ENCODE assay signal across 31 cellular contexts in genomic region chr2:88521445-88522070, GRCh38.
DNase-seq lines count a peak whose midpoint lies in the region; ATAC-seq, FAIRE-seq and TF ChIP-seq lines count a peak whose summit lies in the region.
"Had no signal": no experiment of that assay in that cellular context is flagged by ENCODE, and none has a peak within 500 bp of the region (broad histone marks: within the 10 kb centered on the region; RNA-seq: fewer than 3 reads in every experiment).

No MANE protein-coding gene starts in this region.

- peaks cover 8% of the 10 kb centered on the region for H3K27me3 Mint-ChIP-seq in activated CD4-positive, alpha-beta T cell treated with anti-CD3 and anti-CD28 coated beads, Interleukin-2, amount 10 ng/mL, durations not matched to agents 7 days and 5 days
- peaks cover 4% of the 10 kb centered on the region for H3K27me3 Mint-ChIP-seq in nephron progenitor cell (ENCODE audit: low read depth, poor library complexity)

- no peak overlapping the region for H3K4me2 ChIP-seq in HepG2 (ENCODE audit: low read depth, low read length)

- 17% methylated on average over 2 of the region's 2 CpGs for WGBS in HepG2 (ENCODE audit: low lambda C conversion rate)
- 60% methylated on average over 2 of the region's 2 CpGs for WGBS in right lobe of liver (ENCODE audit: insufficient coverage, low coverage, low lambda C conversion rate, missing lambda C conversion rate)

- no peaks in the 10 kb centered on the region for H3K36me3 Mint-ChIP-seq in activated CD4-positive, alpha-beta T cell treated with anti-CD3 and anti-CD28 coated beads, Interleukin-2, amount 10 ng/mL, durations not matched to agents 7 days and 5 days (ENCODE audit: low read depth)
- H3K36me3 Mint-ChIP-seq in nephron progenitor cell (ENCODE audit: low read depth), result no peaks in the 10 kb centered on the region
- H3K36me3 Mint-ChIP-seq: brain; naive B cell; stimulated activated naive B cell treated with anti-CD40 and anti-IgM and Interleukin-4, amounts not matched to agents 10 μg/mL and 1 μg/mL and 100 μg/mL, for 72 hours had no signal

- in situ Hi-C loops in HepG2 (cut with HindIII; ENCODE audit: extremely low pct_ligation_motif_present, low pct_unique_long_range_greater_than_20kb), result no loop called here

- TF ChIP-seq POLR2A in HepG2 (IDR thresholded peaks at IDR 0.05; ENCODE audit: insufficient read depth in 1 of 2, low read depth in 2 of 2, low read length in 2 of 2) (no peak), right lobe of liver (IDR thresholded peaks at IDR 0.05) (no peak)

- DNase-seq in HepG2 (ENCODE audit: low spot score), result no peak
- no peak for DNase-seq in right lobe of liver
- DNase-seq in amniotic epithelial cell (ENCODE audit: low read depth), result peak; percentile 2
- peak; percentile 23 for DNase-seq in fibroblast of pulmonary artery (ENCODE audit: low read depth)
- peak; percentile 25 for DNase-seq in urothelium cell line (ENCODE audit: low spot score)
- no peak for DNase-seq in effector CD8-positive, alpha-beta T cell (lab: John Stamatoyannopoulos, UW)
- DNase-seq in activated CD4-positive, alpha-beta T cell treated with anti-CD3 and anti-CD28 coated beads, Interleukin-2, amount 10 ng/mL, durations not matched to agents 7 days and 5 days, result no peak
- DNase-seq in nephron progenitor cell, result no peak
- DNase-seq: activated B cell treated with CpG ODN at 0.5 μM for 24 hours; activated CD8-positive, alpha-beta T cell treated with anti-CD3 and anti-CD28 coated beads for 36 hours; activated effector memory CD4-positive, alpha-beta T cell treated with anti-CD3 and anti-CD28 coated beads, Interleukin-2, amount 50 U/mL, for 16 hours; activated naive CD8-positive, alpha-beta T cell treated with anti-CD3 and anti-CD28 coated beads, Interleukin-2, amount 50 U/mL, for 24 hours; BE2C; Caco-2; cortex of kidney; DMS79 treated with DMSO at 0.1 percent for 48 hours; IMR-90; naive B cell; NCI-H1417 treated with DMSO at 0.1 percent for 48 hours; nucleus accumbens; stimulated activated CD4-positive, alpha-beta T cell treated with anti-CD3 and anti-CD28 coated beads, Interleukin-4, amount 100 ng/mL, for 1 hour; stimulated activated naive B cell treated with anti-CD40 and anti-IgM and Interleukin-4, amounts not matched to agents 10 μg/mL and 1 μg/mL and 100 μg/mL, for 72 hours; SW 1271; T1000 had no signal

- H3K36me3 ChIP-seq in HepG2 (replicated peaks in 1 of 2; ENCODE audit: control insufficient read depth in 1 of 2, insufficient read depth in 2 of 2, low read length in 2 of 2), result no peaks in the 10 kb centered on the region
- no peaks in the 10 kb centered on the region for H3K36me3 ChIP-seq in right lobe of liver
- H3K36me3 ChIP-seq: BE2C, suprapubic skin had no signal

- H3K4me1 ChIP-seq in HepG2 (ENCODE audit: insufficient read depth, low read length), result no peaks in the 10 kb centered on the region
- no peaks in the 10 kb centered on the region for H3K4me1 ChIP-seq in right lobe of liver
- H3K4me1 ChIP-seq: BE2C, Caco-2, suprapubic skin had no signal

- no peak for TF ChIP-seq EP300 in HepG2 (IDR thresholded peaks at IDR 0.05; ENCODE audit: low read depth in 2 of 2, low read length in 2 of 2)
- no peak for TF ChIP-seq EP300 in HepG2 (CRISPR knock-in tag; IDR thresholded peaks at IDR 0.05; ENCODE audit: borderline replicate concordance)

- H3K27me3 ChIP-seq in HepG2 (ENCODE audit: control insufficient read depth in 1 of 2, insufficient read depth in 2 of 2, low read length in 2 of 2), result peaks cover 0 to 19% of the 10 kb centered on the region in 2 experiments; a peak in 2 of 5 replicates
- no peaks in the 10 kb centered on the region for H3K27me3 ChIP-seq in right lobe of liver
- H3K27me3 ChIP-seq: BE2C, suprapubic skin had no signal

- FAIRE-seq in HepG2 (lab: Jason Lieb, UNC) (no peak), urothelium cell line (lab: Jason Lieb, UNC) (no peak)
- FAIRE-seq: A204.1 had no signal

- H3K9ac ChIP-seq in HepG2 (ENCODE audit: insufficient read depth, low read depth, low read length), result no peak overlapping the region

- H3K9me3 Mint-ChIP-seq in activated CD4-positive, alpha-beta T cell treated with anti-CD3 and anti-CD28 coated beads, Interleukin-2, amount 10 ng/mL, durations not matched to agents 7 days and 5 days, result no peaks in the 10 kb centered on the region
- no peaks in the 10 kb centered on the region for H3K9me3 Mint-ChIP-seq in nephron progenitor cell
- H3K9me3 Mint-ChIP-seq: activated B cell treated with CpG ODN at 0.5 μM for 24 hours; activated CD8-positive, alpha-beta T cell treated with anti-CD3 and anti-CD28 coated beads for 36 hours; activated naive CD8-positive, alpha-beta T cell treated with anti-CD3 and anti-CD28 coated beads, Interleukin-2, amount 50 U/mL, for 24 hours; brain; stimulated activated naive B cell treated with anti-CD40 and anti-IgM and Interleukin-4, amounts not matched to agents 10 μg/mL and 1 μg/mL and 100 μg/mL, for 72 hours had no signal

- POLR2A ChIA-PET in HepG2 (lab: Yijun Ruan, JAX), result no interaction called here
- POLR2A ChIA-PET in activated CD4-positive, alpha-beta T cell treated with anti-CD3 and anti-CD28 coated beads, Interleukin-2, amount 10 ng/mL, durations not matched to agents 7 days and 5 days (lab: Charles Lee), result no interaction called here

- no peak overlapping the region for H2AFZ ChIP-seq in HepG2 (ENCODE audit: low read length)

- no peak for TF ChIP-seq RAD21 in HepG2 (CRISPR knock-in tag; IDR thresholded peaks at IDR 0.05)

- H4K20me1 ChIP-seq in HepG2 (ENCODE audit: insufficient read depth, low read length), result no peaks in the 10 kb centered on the region

- H3K4me3 ChIP-seq in HepG2 (replicated peaks in 1 of 3; ENCODE audit: insufficient read depth in 1 of 3, low read depth in 2 of 3, low read length in 3 of 3), result no peak overlapping the region
- H3K4me3 ChIP-seq in right lobe of liver, result no peak overlapping the region
- H3K4me3 ChIP-seq in fibroblast of pulmonary artery (replicated peaks; ENCODE audit: low read depth, low read length), result no peak overlapping the region
- H3K4me3 ChIP-seq: suprapubic skin had no signal

- no peak overlapping the region for H3K4me3 Mint-ChIP-seq in activated CD4-positive, alpha-beta T cell treated with anti-CD3 and anti-CD28 coated beads, Interleukin-2, amount 10 ng/mL, durations not matched to agents 7 days and 5 days
- H3K4me3 Mint-ChIP-seq in nephron progenitor cell, result no peak overlapping the region
- H3K4me3 Mint-ChIP-seq: activated B cell treated with CpG ODN at 0.5 μM for 24 hours; activated CD8-positive, alpha-beta T cell treated with anti-CD3 and anti-CD28 coated beads for 36 hours; activated naive CD8-positive, alpha-beta T cell treated with anti-CD3 and anti-CD28 coated beads, Interleukin-2, amount 50 U/mL, for 24 hours; brain; naive B cell; stimulated activated naive B cell treated with anti-CD40 and anti-IgM and Interleukin-4, amounts not matched to agents 10 μg/mL and 1 μg/mL and 100 μg/mL, for 72 hours had no signal

- TF ChIP-seq CTCF in HepG2 (CRISPR knock-in tag; IDR thresholded peaks at IDR 0.05) (no peak), right lobe of liver (IDR thresholded peaks at IDR 0.05) (no peak), fibroblast of pulmonary artery (IDR thresholded peaks at IDR 0.05; ENCODE audit: low read length, missing control alignments) (no peak), nephron progenitor cell (IDR thresholded peaks at IDR 0.05) (no peak)

- no peaks in the 10 kb centered on the region for H3K4me1 Mint-ChIP-seq in activated CD4-positive, alpha-beta T cell treated with anti-CD3 and anti-CD28 coated beads, Interleukin-2, amount 10 ng/mL, durations not matched to agents 7 days and 5 days
- peaks cover 5% of the 10 kb centered on the region for H3K4me1 Mint-ChIP-seq in nephron progenitor cell
- H3K4me1 Mint-ChIP-seq: activated B cell treated with CpG ODN at 0.5 μM for 24 hours; activated naive CD8-positive, alpha-beta T cell treated with anti-CD3 and anti-CD28 coated beads, Interleukin-2, amount 50 U/mL, for 24 hours; naive B cell; stimulated activated naive B cell treated with anti-CD40 and anti-IgM and Interleukin-4, amounts not matched to agents 10 μg/mL and 1 μg/mL and 100 μg/mL, for 72 hours had no signal

- H3K27ac ChIP-seq in HepG2 (ENCODE audit: extremely low read length, insufficient read depth, low read length) (no peak overlapping the region), right lobe of liver (no peak overlapping the region)
- H3K27ac ChIP-seq: HL-60, suprapubic skin had no signal

- no TSS peak for BruUV-seq in HepG2 (replicated peaks; lab: Mats Ljungman, UMichigan)

- no peak overlapping the region for H3K27ac Mint-ChIP-seq in activated CD4-positive, alpha-beta T cell treated with anti-CD3 and anti-CD28 coated beads, Interleukin-2, amount 10 ng/mL, durations not matched to agents 7 days and 5 days
- no peak overlapping the region for H3K27ac Mint-ChIP-seq in nephron progenitor cell
- H3K27ac Mint-ChIP-seq: activated B cell treated with CpG ODN at 0.5 μM for 24 hours; activated CD8-positive, alpha-beta T cell treated with anti-CD3 and anti-CD28 coated beads for 36 hours; activated naive CD8-positive, alpha-beta T cell treated with anti-CD3 and anti-CD28 coated beads, Interleukin-2, amount 50 U/mL, for 24 hours; brain; stimulated activated naive B cell treated with anti-CD40 and anti-IgM and Interleukin-4, amounts not matched to agents 10 μg/mL and 1 μg/mL and 100 μg/mL, for 72 hours had no signal

- ATAC-seq in HepG2, result no peak
- ATAC-seq in right lobe of liver, result no peak
- ATAC-seq: activated CD8-positive, alpha-beta T cell treated with anti-CD3 and anti-CD28 coated beads for 36 hours; activated naive CD8-positive, alpha-beta T cell treated with anti-CD3 and anti-CD28 coated beads, Interleukin-2, amount 50 U/mL, for 24 hours; HCT116; left lobe of liver; Right ventricle myocardium inferior; stimulated activated naive B cell treated with anti-CD40 and anti-IgM and Interleukin-4, amounts not matched to agents 10 μg/mL and 1 μg/mL and 100 μg/mL, for 72 hours had no signal

- intact Hi-C loops in HepG2 (cut with micrococcal nuclease; ENCODE audit: unreplicated experiment), result no loop called here
- intact Hi-C loops in right lobe of liver (cut with DNase I), result no loop called here

- CTCF ChIA-PET in HepG2 (lab: Yijun Ruan, JAX; ENCODE audit: low intra/inter-chr PET ratio, low total read pairs), result no interaction called here
- CTCF ChIA-PET in activated CD4-positive, alpha-beta T cell treated with anti-CD3 and anti-CD28 coated beads, Interleukin-2, amount 10 ng/mL, durations not matched to agents 7 days and 5 days (lab: Charles Lee), result no interaction called here

- no peaks in the 10 kb centered on the region for H3K9me3 ChIP-seq in HepG2 (ENCODE audit: low read length)
- H3K9me3 ChIP-seq in right lobe of liver, result no peaks in the 10 kb centered on the region
- H3K9me3 ChIP-seq: BE2C, Caco-2, suprapubic skin had no signal

- H3K79me2 ChIP-seq in HepG2 (ENCODE audit: insufficient read depth, low read length), result no peaks in the 10 kb centered on the region

TF ChIP-seq in HepG2, 621 proteins besides CTCF, POLR2A, EP300 and RAD21 (continues in another document):
- TF ChIP-seq ZNF7 (CRISPR knock-in tag; IDR thresholded peaks at IDR 0.05) (no peak), ASH2L (IDR thresholded peaks at IDR 0.05; ENCODE audit: insufficient read length, low read depth, low read length) (no peak), ARNT2 (CRISPR knock-in tag; IDR thresholded peaks at IDR 0.05; ENCODE audit: low read depth) (no peak), STAG1 (CRISPR knock-in tag; IDR thresholded peaks at IDR 0.05) (no peak)

Comparison
In these comparisons a context has a peak if more than half of its experiments do, and no peak if none do; other contexts are left out.
1. DNase-seq: peak in amniotic epithelial cell (single experiment), fibroblast of pulmonary artery (single experiment) and urothelium cell line (single experiment); none in HepG2 (single experiment), right lobe of liver (0 of 3), effector CD8-positive, alpha-beta T cell (single experiment), activated CD4-positive, alpha-beta T cell treated with anti-CD3 and anti-CD28 coated beads, Interleukin-2, amount 10 ng/mL, durations not matched to agents 7 days and 5 days (single experiment) and nephron progenitor cell (single experiment).